ENCODE assay signal across 14 cellular contexts in the genomic region with DNA sequence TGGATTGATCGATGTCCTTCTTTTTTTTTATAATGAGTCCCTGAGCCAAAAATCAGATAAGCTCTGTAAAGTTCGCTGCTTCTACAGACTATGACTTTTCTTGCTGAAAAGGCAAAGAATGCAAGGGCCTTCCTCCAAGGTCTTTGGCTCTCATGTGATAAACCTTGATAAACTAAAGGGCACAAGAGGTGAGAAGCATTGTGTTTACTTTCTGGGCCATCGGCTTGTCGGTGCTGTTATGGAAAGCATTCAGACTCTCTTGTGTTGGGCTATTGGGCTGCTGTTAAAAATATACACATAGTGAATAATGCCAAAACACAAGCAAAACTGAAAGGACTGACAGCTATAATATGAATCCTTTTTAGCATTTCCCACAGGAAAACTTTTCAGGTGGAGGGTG.
A peak's percentile ranks its signal among the peaks of the same experiment; 100 is the strongest.
DNase-seq lines count a peak whose midpoint lies in the region; ATAC-seq and TF ChIP-seq lines count a peak whose summit lies in the region.
"Had no signal": no experiment of that assay in that cellular context is flagged by ENCODE, and none has a peak within 500 bp of the region (broad histone marks: within the 10 kb centered on the region; RNA-seq: fewer than 3 reads in every experiment).

No MANE protein-coding gene starts in this region.

- H3K36me3 ChIP-seq in left ventricle myocardium inferior, result no peaks in the 10 kb centered on the region
- no peaks in the 10 kb centered on the region for H3K36me3 ChIP-seq in endodermal cell (ENCODE audit: control insufficient read depth, insufficient read depth, low read length)
- H3K36me3 ChIP-seq in CD8-positive, alpha-beta T cell (ENCODE audit: insufficient read depth, low read length), result no peaks in the 10 kb centered on the region
- H3K36me3 ChIP-seq: BLaER1 treated with 17β-estradiol and CSF1 and Interleukin-3, amounts not matched to agents 10 nM and 100 nM had no signal

- CTCF ChIA-PET in CD8-positive, alpha-beta T cell (lab: Charles Lee), result no interaction called here

- intact Hi-C loops in left ventricle myocardium inferior (cut with micrococcal nuclease) (no loop called here), Right ventricle myocardium inferior (cut with DNase I) (loop anchor here (1.0 to 5.0 kb wide), 3 partner anchors 227 to 474 kb away; no protein-coding TSS in a partner anchor)
- intact Hi-C loops in CD8-positive, alpha-beta T cell (cut with DNase I, micrococcal nuclease), result no loop called here

- H3K4me3 Mint-ChIP-seq in endodermal cell, result no peak overlapping the region
- no peak overlapping the region for H3K4me3 Mint-ChIP-seq in CD8-positive, alpha-beta T cell
- H3K4me3 Mint-ChIP-seq: CD4-positive, CD25-positive, alpha-beta regulatory T cell; H9 had no signal

- H3K4me1 Mint-ChIP-seq in endodermal cell, result peaks cover 12% of the 10 kb centered on the region
- H3K4me1 Mint-ChIP-seq in CD8-positive, alpha-beta T cell (ENCODE audit: low read depth), result no peaks in the 10 kb centered on the region
- H3K4me1 Mint-ChIP-seq: CD4-positive, CD25-positive, alpha-beta regulatory T cell; H9 had no signal

- WGBS in endodermal cell (ENCODE audit: insufficient coverage in 1 of 2, insufficient read length in 1 of 2), 2 experiments, result 81 to 88% methylated on average over 2 to 4 of the region's 4 CpGs

- ATAC-seq in Right ventricle myocardium inferior (no peak), GM18873 (IDR thresholded peaks at IDR 0.05; ENCODE audit: low FRiP score, unreplicated experiment) (no peak), GM19328 (IDR thresholded peaks at IDR 0.05; ENCODE audit: unreplicated experiment) (no peak)
- ATAC-seq in CD8-positive, alpha-beta T cell, result no peak

- peak overlapping the region; percentile 46 for H3K27ac ChIP-seq in left ventricle myocardium inferior (replicated peaks)
- no peak overlapping the region for H3K27ac ChIP-seq in endodermal cell (ENCODE audit: low read depth, low read length)
- no peak overlapping the region for H3K27ac ChIP-seq in CD8-positive, alpha-beta T cell (ENCODE audit: low read depth, low read length)
- H3K27ac ChIP-seq: BLaER1 treated with 17β-estradiol and CSF1 and Interleukin-3, amounts not matched to agents 10 nM and 100 nM had no signal

- DNase-seq in left ventricle myocardium inferior (no peak), Right ventricle myocardium inferior (ENCODE audit: missing footprints) (no peak), endodermal cell (no peak), mucosa of gallbladder (ENCODE audit: low spot score) (peak; percentile 33)
- DNase-seq in CD8-positive, alpha-beta T cell, result no peak
- DNase-seq: ACHN; Calu3; CD4-positive, CD25-positive, alpha-beta regulatory T cell; DMS 273 treated with DMSO at 0.1 percent for 48 hours; GOT3; H9 had no signal

- H3K27ac Mint-ChIP-seq in endodermal cell, result no peak overlapping the region
- no peak overlapping the region for H3K27ac Mint-ChIP-seq in CD8-positive, alpha-beta T cell
- H3K27ac Mint-ChIP-seq: CD4-positive, CD25-positive, alpha-beta regulatory T cell; H9 had no signal

- TF ChIP-seq CTCF in left ventricle myocardium inferior (IDR thresholded peaks at IDR 0.05; ENCODE audit: borderline replicate concordance) (no peak), endodermal cell (conservative IDR thresholded peaks at IDR 0.05) (no peak)
- TF ChIP-seq CTCF in CD8-positive, alpha-beta T cell (IDR thresholded peaks at IDR 0.05), result no peak

- H3K9me3 ChIP-seq in left ventricle myocardium inferior (replicated peaks), result peaks cover 5% of the 10 kb centered on the region
- H3K9me3 ChIP-seq in endodermal cell (ENCODE audit: control insufficient read depth, low read length), result no peaks in the 10 kb centered on the region
- no peaks in the 10 kb centered on the region for H3K9me3 ChIP-seq in CD8-positive, alpha-beta T cell (ENCODE audit: low read length)
- H3K9me3 ChIP-seq: BLaER1 treated with 17β-estradiol and CSF1 and Interleukin-3, amounts not matched to agents 10 nM and 100 nM had no signal

- H3K4me3 ChIP-seq in left ventricle myocardium inferior (no peak overlapping the region), endodermal cell (ENCODE audit: low read length) (peak overlapping the region; percentile 2)
- H3K4me3 ChIP-seq in CD8-positive, alpha-beta T cell (ENCODE audit: low read depth, low read length), result no peak overlapping the region
- H3K4me3 ChIP-seq: BLaER1 treated with 17β-estradiol and CSF1 and Interleukin-3, amounts not matched to agents 10 nM and 100 nM had no signal

- H3K27me3 ChIP-seq in left ventricle myocardium inferior (ENCODE audit: low read depth) (no peaks in the 10 kb centered on the region), endodermal cell (ENCODE audit: control insufficient read depth, insufficient read depth, low read length, poor library complexity, severe bottlenecking) (no peaks in the 10 kb centered on the region)
- H3K27me3 ChIP-seq in CD8-positive, alpha-beta T cell (ENCODE audit: insufficient read depth, low read length), result no peaks in the 10 kb centered on the region
- H3K27me3 ChIP-seq: BLaER1 treated with 17β-estradiol and CSF1 and Interleukin-3, amounts not matched to agents 10 nM and 100 nM had no signal

- peaks cover 2% of the 10 kb centered on the region for H3K27me3 Mint-ChIP-seq in endodermal cell (ENCODE audit: insufficient read depth)
- no peaks in the 10 kb centered on the region for H3K27me3 Mint-ChIP-seq in CD8-positive, alpha-beta T cell (ENCODE audit: low read depth)

- peaks cover 24% of the 10 kb centered on the region for H3K4me1 ChIP-seq in left ventricle myocardium inferior
- no peaks in the 10 kb centered on the region for H3K4me1 ChIP-seq in endodermal cell (ENCODE audit: control insufficient read depth, insufficient read depth, low read length)
- no peaks in the 10 kb centered on the region for H3K4me1 ChIP-seq in CD8-positive, alpha-beta T cell (ENCODE audit: insufficient read depth, low read length)
- H3K4me1 ChIP-seq: BLaER1 treated with 17β-estradiol and CSF1 and Interleukin-3, amounts not matched to agents 10 nM and 100 nM had no signal

- H3K9me3 Mint-ChIP-seq in endodermal cell, result no peaks in the 10 kb centered on the region
- peaks cover 6% of the 10 kb centered on the region for H3K9me3 Mint-ChIP-seq in CD8-positive, alpha-beta T cell
- H3K9me3 Mint-ChIP-seq: H9 had no signal

- H3K9ac ChIP-seq in endodermal cell (ENCODE audit: extremely low read depth, low read length, poor library complexity, severe bottlenecking), result no peak overlapping the region
- H3K9ac ChIP-seq: BLaER1 treated with 17β-estradiol and CSF1 and Interleukin-3, amounts not matched to agents 10 nM and 100 nM had no signal

- POLR2A ChIA-PET in CD8-positive, alpha-beta T cell (lab: Charles Lee), result no interaction called here

- H3K36me3 Mint-ChIP-seq in endodermal cell (ENCODE audit: low read depth), result no peaks in the 10 kb centered on the region
- H3K36me3 Mint-ChIP-seq in CD8-positive, alpha-beta T cell, result no peaks in the 10 kb centered on the region
- H3K36me3 Mint-ChIP-seq: CD4-positive, CD25-positive, alpha-beta regulatory T cell had no signal
